Comparison of ENCODE assay signal across 18 cellular contexts in the genomic region with DNA sequence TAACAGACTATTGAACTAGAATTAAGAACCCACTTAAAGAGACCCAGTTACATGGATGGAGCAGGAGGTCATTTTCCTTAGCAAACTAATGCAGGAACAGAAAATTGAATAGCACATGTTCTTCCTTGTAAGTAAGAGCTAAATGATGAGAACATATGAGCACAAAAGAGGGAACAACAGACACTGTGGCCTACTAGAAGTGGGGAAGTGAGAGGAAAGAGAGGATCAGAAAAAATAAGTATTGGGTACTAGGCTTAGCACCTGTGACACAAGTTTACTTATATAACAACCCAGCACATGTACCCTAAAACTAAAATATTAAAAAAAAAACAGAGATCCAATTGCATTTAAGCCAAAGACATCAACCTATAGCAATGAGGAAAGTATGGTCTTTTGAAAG. TPM values are rescaled to one million over a fixed set of nuclear protein-coding genes. Genes with fewer than 3 reads are reported as not detected.
DNase-seq lines count a peak whose midpoint lies in the region; ATAC-seq and TF ChIP-seq lines count a peak whose summit lies in the region.
"Had no signal": no experiment of that assay in that cellular context is flagged by ENCODE, and none has a peak within 500 bp of the region (broad histone marks: within the 10 kb centered on the region; RNA-seq: fewer than 3 reads in every experiment).

No MANE protein-coding gene starts in this region.

- H3K9ac ChIP-seq in neural progenitor cell (no peak overlapping the region), GM23248 (no peak overlapping the region), mammary epithelial cell (ENCODE audit: insufficient read depth, low read length) (no peak overlapping the region)

- H3K9me3 Mint-ChIP-seq in natural killer cell (no peaks in the 10 kb centered on the region), neural progenitor cell (no peaks in the 10 kb centered on the region)

- H3K4me1 Mint-ChIP-seq in natural killer cell (peaks cover 63 to 64% of the 10 kb centered on the region in 2 donors), neural progenitor cell (peaks cover 8% of the 10 kb centered on the region)

- DNase-seq in Kasumi-1 (lab: John Stamatoyannopoulos, UW) (peak; percentile 4 to 22), natural killer cell (no peak), neural progenitor cell (ENCODE audit: low spot score) (no peak), GM23248 (no peak), mammary epithelial cell (no peak)
- no peak for DNase-seq in NK-92 treated with Interleukin-12 subunit alpha and Interleukin-12 subunit beta, amount 100 ng/mL, for 24 hours (lab: John Stamatoyannopoulos, UW)
- DNase-seq: activated CD4-positive, alpha-beta T cell treated with anti-CD3 and anti-CD28 coated beads, Interleukin-2, amount 50 U/mL, for 4 hours; activated gamma-delta T cell; GDM1; heart left ventricle; left colon; NCI-H226; T-helper 2 cell had no signal

- H4K20me1 ChIP-seq in neural progenitor cell (ENCODE audit: low read depth) (no peaks in the 10 kb centered on the region), GM23248 (ENCODE audit: insufficient read depth) (no peaks in the 10 kb centered on the region), mammary epithelial cell (ENCODE audit: insufficient read depth, low read length) (no peaks in the 10 kb centered on the region)

- no peak overlapping the region for H2AFZ ChIP-seq in neural progenitor cell (replicated peaks)
- H2AFZ ChIP-seq in GM23248 = no peak overlapping the region
- no peak overlapping the region for H2AFZ ChIP-seq in mammary epithelial cell (ENCODE audit: low read depth, low read length)

- CTCF ChIA-PET in mammary epithelial cell (lab: Charles Lee; ENCODE audit: low non-redundant PET) = no interaction called here

- BruUV-seq in mammary epithelial cell (replicated peaks; lab: Mats Ljungman, UMichigan) = no TSS peak

- no peaks in the 10 kb centered on the region for H3K27me3 ChIP-seq in neural progenitor cell
- no peaks in the 10 kb centered on the region for H3K27me3 ChIP-seq in GM23248 (replicated peaks; ENCODE audit: insufficient read depth)
- H3K27me3 ChIP-seq in mammary epithelial cell (ENCODE audit: insufficient read depth, low read length) = no peaks in the 10 kb centered on the region
- H3K27me3 ChIP-seq: heart left ventricle had no signal

- intact Hi-C loops in natural killer cell (cut with micrococcal nuclease) (no loop called here), mammary epithelial cell (cut with micrococcal nuclease) (no loop called here)

- no peak for TF ChIP-seq CTCF in natural killer cell (IDR thresholded peaks at IDR 0.05)
- TF ChIP-seq CTCF in neural progenitor cell (IDR thresholded peaks at IDR 0.05) = no peak
- TF ChIP-seq CTCF in mammary epithelial cell (conservative IDR thresholded peaks at IDR 0.05 in 1 of 2, IDR thresholded peaks at IDR 0.05 in 1 of 2; ENCODE audit: extremely low read depth in 1 of 2, insufficient read depth in 1 of 2, low read depth in 1 of 2, low read length in 2 of 2) = no peak

- H3K9me3 ChIP-seq in neural progenitor cell (ENCODE audit: low read depth) = no peaks in the 10 kb centered on the region
- H3K9me3 ChIP-seq in GM23248 (ENCODE audit: low read depth) = no peaks in the 10 kb centered on the region
- no peaks in the 10 kb centered on the region for H3K9me3 ChIP-seq in mammary epithelial cell (replicated peaks; ENCODE audit: insufficient read depth, low read length)
- H3K9me3 ChIP-seq: heart left ventricle had no signal

- H3F3A ChIP-seq in neural progenitor cell (ENCODE audit: low read depth) (no peaks in the 10 kb centered on the region), GM23248 (ENCODE audit: insufficient read depth) (no peaks in the 10 kb centered on the region)

- dilution Hi-C loops in mammary epithelial cell (cut with HindIII; ENCODE audit: low sequenced_read_pairs) = no loop called here

- no peak overlapping the region for H3K4me3 ChIP-seq in neural progenitor cell
- H3K4me3 ChIP-seq in GM23248 = no peak overlapping the region
- no peak overlapping the region for H3K4me3 ChIP-seq in mammary epithelial cell (replicated peaks in 1 of 3; ENCODE audit: insufficient read depth in 1 of 3, low read depth in 2 of 3, low read length in 3 of 3)
- H3K4me3 ChIP-seq: heart left ventricle had no signal

- H3K36me3 ChIP-seq in neural progenitor cell (no peaks in the 10 kb centered on the region), GM23248 (ENCODE audit: low read depth) (no peaks in the 10 kb centered on the region), mammary epithelial cell (ENCODE audit: insufficient read depth, low read length) (no peaks in the 10 kb centered on the region)

- H3K79me2 ChIP-seq in neural progenitor cell (ENCODE audit: low read depth) (no peaks in the 10 kb centered on the region), GM23248 (ENCODE audit: insufficient read depth) (no peaks in the 10 kb centered on the region), mammary epithelial cell (ENCODE audit: insufficient read depth, low read length) (peaks cover 61% of the 10 kb centered on the region)

- ATAC-seq in GM18861 (IDR thresholded peaks at IDR 0.05; ENCODE audit: unreplicated experiment) (peak; percentile 37), GM21825 (IDR thresholded peaks at IDR 0.05; ENCODE audit: unreplicated experiment) (peak; percentile 56), natural killer cell (no peak)
- ATAC-seq: heart left ventricle, left colon, Panc1 had no signal

- H3K4me3 Mint-ChIP-seq in natural killer cell = peak overlapping the region; percentile 57
- H3K4me3 Mint-ChIP-seq in neural progenitor cell = no peak overlapping the region

- in situ Hi-C loops in GM23248 (cut with MboI) = no loop called here
- in situ Hi-C loops in mammary epithelial cell (cut with MboI; ENCODE audit: low sequenced_read_pairs in 2 of 2) = no loop called here

- H3K27me3 Mint-ChIP-seq in natural killer cell (ENCODE audit: low read depth in 2 of 2) = no peaks in the 10 kb centered on the region
- H3K27me3 Mint-ChIP-seq in neural progenitor cell (ENCODE audit: insufficient read depth, low read depth) = no peaks in the 10 kb centered on the region

- no peak overlapping the region for H3K4me2 ChIP-seq in neural progenitor cell
- H3K4me2 ChIP-seq in GM23248 (ENCODE audit: unreplicated experiment) = no peak overlapping the region
- no peak overlapping the region for H3K4me2 ChIP-seq in mammary epithelial cell (ENCODE audit: insufficient read depth, low read depth, low read length)

- H3K27ac ChIP-seq in neural progenitor cell (no peak overlapping the region), GM23248 (no peak overlapping the region), mammary epithelial cell (ENCODE audit: insufficient read depth, low read depth, low read length) (no peak overlapping the region)
- H3K27ac ChIP-seq: C4-2B, heart left ventricle had no signal

- H3K36me3 Mint-ChIP-seq in natural killer cell (no peaks in the 10 kb centered on the region), neural progenitor cell (no peaks in the 10 kb centered on the region)

- H3K4me1 ChIP-seq in neural progenitor cell (no peaks in the 10 kb centered on the region), GM23248 (ENCODE audit: insufficient read depth) (no peaks in the 10 kb centered on the region), mammary epithelial cell (ENCODE audit: insufficient read depth, low read length) (peaks cover 3% of the 10 kb centered on the region)

- no peaks in the 10 kb centered on the region for H3K9me2 ChIP-seq in GM23248 (ENCODE audit: insufficient read depth)

- H3K27ac Mint-ChIP-seq in natural killer cell (peak overlapping the region; percentile 46 to 62), neural progenitor cell (no peak overlapping the region)

RNA-seq across cellular contexts. Expression of a gene that starts 26.2 kb away (rescaled TPM):
- total RNA-seq in natural killer cell (100 to 1,000 TPM; 199 to 295 (median 270) TPM), neural progenitor cell (ENCODE audit: low replicate concordance) (0.87 and 1.6 TPM in 2 replicates), mammary epithelial cell (10 to 100 TPM; 13.1 to 25.2 TPM)
- total RNA-seq in GM23248 (2014; rRNA removed; shearing (Covaris generic)) = not detected in 2 replicates
- polyA plus RNA-seq in GM23248 (2016; fragmentation: Nextera tagmentation; extraction: Ambion mirVana) (not detected in 2 replicates), mammary epithelial cell (2.8 TPM)
- polyA minus RNA-seq in mammary epithelial cell = 7.0 TPM
- total RNA-seq: myocyte had no signal

Comparison
In these comparisons a context has a peak if more than half of its experiments do, and no peak if none do; other contexts are left out.
1. ATAC-seq: peak in GM18861 (single experiment) and GM21825 (single experiment); none in natural killer cell (0 of 3).
2. DNase-seq: peak in Kasumi-1 (2 of 2); none in natural killer cell (single experiment), NK-92 treated with Interleukin-12 subunit alpha and Interleukin-12 subunit beta, amount 100 ng/mL, for 24 hours (single experiment), neural progenitor cell (single experiment), GM23248 (single experiment) and mammary epithelial cell (single experiment).
3. RNA of a gene that starts 26.2 kb away (total RNA-seq): 199 to 295 TPM in natural killer cell; 13.1 to 25.2 TPM in mammary epithelial cell, 0.87 to 1.6 TPM in neural progenitor cell and not detected in GM23248; every median in the first group is over 4 times any median in the second.